ENCODE assay signal across 15 cellular contexts in genomic region chr12:118763239-118763638, GRCh38.
DNase-seq lines count a peak whose midpoint lies in the region; ATAC-seq and TF ChIP-seq lines count a peak whose summit lies in the region.
"Had no signal": no experiment of that assay in that cellular context is flagged by ENCODE, and none has a peak within 500 bp of the region (broad histone marks: within the 10 kb centered on the region; RNA-seq: fewer than 3 reads in every experiment).

No MANE protein-coding gene starts in this region.

- no peaks in the 10 kb centered on the region for H3K4me1 Mint-ChIP-seq in stimulated activated effector memory CD8-positive, alpha-beta T cell treated with anti-CD3 and anti-CD28 coated beads, Interleukin-12 subunit alpha, Interleukin-12 subunit beta, amount 100 ng/mL, for 72 hours
- H3K4me1 Mint-ChIP-seq: CD4-positive, alpha-beta memory T cell had no signal

- no peaks in the 10 kb centered on the region for H3K36me3 ChIP-seq in SK-N-SH (replicated peaks in 1 of 2; ENCODE audit: control insufficient read depth in 1 of 2, insufficient read depth in 2 of 2, low read length in 1 of 2)
- no peaks in the 10 kb centered on the region for H3K36me3 ChIP-seq in SJCRH30
- H3K36me3 ChIP-seq in neuronal stem cell (replicated peaks in 1 of 2; ENCODE audit: control insufficient read depth in 2 of 2, insufficient read depth in 2 of 2, low read length in 2 of 2) = no peaks in the 10 kb centered on the region

- peak in 1 of 2 experiments; percentile 73; a peak in 2 of 4 replicates for TF ChIP-seq EP300 in SK-N-SH (IDR thresholded peaks at IDR 0.05; ENCODE audit: borderline replicate concordance in 1 of 2, low read depth in 1 of 2, low read length in 1 of 2)

- H3K23ac ChIP-seq in neuronal stem cell (ENCODE audit: low read depth, low read length, poor library complexity) = peak overlapping the region; percentile 39

- POLR2A ChIA-PET in SK-N-SH (lab: Yijun Ruan, JAX) = no interaction called here

- H2AK5ac ChIP-seq in neuronal stem cell (ENCODE audit: low read depth, low read length) = no peak overlapping the region

- H2AFZ ChIP-seq in SK-N-SH (ENCODE audit: low read depth) (no peak overlapping the region), neuronal stem cell (ENCODE audit: low read length) (no peak overlapping the region)
- H2AFZ ChIP-seq: GM23248 had no signal

- no peak overlapping the region for H2BK5ac ChIP-seq in neuronal stem cell (ENCODE audit: low read length)

- H3K27me3 ChIP-seq in SK-N-SH (ENCODE audit: insufficient read depth) (no peaks in the 10 kb centered on the region), SJCRH30 (no peaks in the 10 kb centered on the region), neuronal stem cell (ENCODE audit: control insufficient read depth in 3 of 3, insufficient read depth in 3 of 3, low read depth in 1 of 3, low read length in 3 of 3) (no peaks in the 10 kb centered on the region)

- H3K36me3 Mint-ChIP-seq in stimulated activated effector memory CD8-positive, alpha-beta T cell treated with anti-CD3 and anti-CD28 coated beads, Interleukin-12 subunit alpha, Interleukin-12 subunit beta, amount 100 ng/mL, for 72 hours = no peaks in the 10 kb centered on the region
- H3K36me3 Mint-ChIP-seq: CD4-positive, alpha-beta memory T cell had no signal

- no peak overlapping the region for H4K8ac ChIP-seq in neuronal stem cell (ENCODE audit: low read depth, low read length)

- H3K27ac ChIP-seq in SK-N-SH (ENCODE audit: low read depth in 2 of 2, low read length in 1 of 2) (peak overlapping the region in 1 of 2 experiments; percentile 90; a peak in 2 of 4 replicates), SJCRH30 (0 out of 2 replicates have a peak overlapping the region, but pooled peaks have one; percentile 7), neuronal stem cell (replicated peaks; ENCODE audit: low read length) (no peak overlapping the region)
- H3K27ac ChIP-seq: GM23248 had no signal

- H3K9me2 ChIP-seq in SK-N-SH = no peaks in the 10 kb centered on the region

- CTCF ChIA-PET in SK-N-SH (lab: Yijun Ruan, JAX) = interaction anchor here (1.6 kb wide), 1 partner anchor 10 kb away, joined by 3 read pairs; no protein-coding TSS in a partner anchor

- no peaks in the 10 kb centered on the region for H3K79me2 ChIP-seq in SK-N-SH (ENCODE audit: insufficient read depth)

- no peak overlapping the region for H3K9ac ChIP-seq in SK-N-SH
- no peak overlapping the region for H3K9ac ChIP-seq in neuronal stem cell (ENCODE audit: low read depth, low read length, poor library complexity)
- H3K9ac ChIP-seq: GM23248 had no signal

- no peak overlapping the region for H3K4me3 Mint-ChIP-seq in stimulated activated effector memory CD8-positive, alpha-beta T cell treated with anti-CD3 and anti-CD28 coated beads, Interleukin-12 subunit alpha, Interleukin-12 subunit beta, amount 100 ng/mL, for 72 hours
- H3K4me3 Mint-ChIP-seq: CD4-positive, alpha-beta memory T cell had no signal

- no peak overlapping the region for H3K4ac ChIP-seq in neuronal stem cell (ENCODE audit: low read length)

- H3K9me3 ChIP-seq in SK-N-SH (no peaks in the 10 kb centered on the region), SJCRH30 (replicated peaks) (no peaks in the 10 kb centered on the region), neuronal stem cell (replicated peaks in 1 of 2; ENCODE audit: control insufficient read depth in 2 of 2, insufficient read depth in 1 of 2, low read depth in 1 of 2, low read length in 2 of 2) (no peaks in the 10 kb centered on the region)
- H3K9me3 ChIP-seq: Caco-2 had no signal

- H3K4me3 ChIP-seq in SK-N-SH (ENCODE audit: low read depth in 2 of 2, low read length in 1 of 2) = no peak overlapping the region
- no peak overlapping the region for H3K4me3 ChIP-seq in SJCRH30
- H3K4me3 ChIP-seq in neuronal stem cell (ENCODE audit: low read length in 2 of 2) = no peak overlapping the region
- H3K4me3 ChIP-seq: GM23248 had no signal

- H2BK120ac ChIP-seq in neuronal stem cell (ENCODE audit: low read depth, low read length) = no peak overlapping the region

- H4K91ac ChIP-seq in neuronal stem cell (ENCODE audit: low read depth, low read length, poor library complexity) = no peak overlapping the region

- DNase-seq in SK-N-SH = peak; percentile 39
- DNase-seq in SJCRH30 = peak; percentile 45 to 60
- DNase-seq in neuronal stem cell (ENCODE audit: low spot score) = no peak
- no peak for DNase-seq in stimulated activated effector memory CD8-positive, alpha-beta T cell treated with anti-CD3 and anti-CD28 coated beads, Interleukin-12 subunit alpha, Interleukin-12 subunit beta, amount 100 ng/mL, for 72 hours (ENCODE audit: low spot score in 2 of 2)
- no peak for DNase-seq in COLO829 (ENCODE audit: low spot score)
- DNase-seq in activated naive CD4-positive, alpha-beta T cell treated with anti-CD3 and anti-CD28 coated beads, Interleukin-2, amount 50 U/mL, for 16 hours = no peak
- DNase-seq in dermis blood vessel endothelial cell = no peak
- DNase-seq: Caco-2; CD4-positive, alpha-beta memory T cell; DMS153; DND-41; GM23248; H7; HCEC 1CT had no signal

- H3K27ac Mint-ChIP-seq in stimulated activated effector memory CD8-positive, alpha-beta T cell treated with anti-CD3 and anti-CD28 coated beads, Interleukin-12 subunit alpha, Interleukin-12 subunit beta, amount 100 ng/mL, for 72 hours = no peak overlapping the region

- H3K4me1 ChIP-seq in SK-N-SH (ENCODE audit: control insufficient read depth in 1 of 2, insufficient read depth in 2 of 2, low read depth in 1 of 2, low read length in 1 of 2) = peaks cover 0 to 27% of the 10 kb centered on the region in 2 experiments; a peak in 2 of 4 replicates
- H3K4me1 ChIP-seq in SJCRH30 = 0 out of 2 replicates have a peak, but pooled peaks cover 2% of the 10 kb centered on the region
- no peaks in the 10 kb centered on the region for H3K4me1 ChIP-seq in neuronal stem cell (ENCODE audit: control insufficient read depth in 2 of 2, insufficient read depth in 1 of 2, low read depth in 1 of 2, low read length in 2 of 2)
- H3K4me1 ChIP-seq: Caco-2 had no signal

- H3K9me3 Mint-ChIP-seq in stimulated activated effector memory CD8-positive, alpha-beta T cell treated with anti-CD3 and anti-CD28 coated beads, Interleukin-12 subunit alpha, Interleukin-12 subunit beta, amount 100 ng/mL, for 72 hours = peaks cover 3% of the 10 kb centered on the region

- H3K4me2 ChIP-seq in SK-N-SH (no peak overlapping the region), neuronal stem cell (ENCODE audit: insufficient read depth, low read length, poor library complexity, severe bottlenecking) (no peak overlapping the region)

- TF ChIP-seq CTCF in SK-N-SH (IDR thresholded peaks at IDR 0.05) = no peak

- TF ChIP-seq RAD21 in SK-N-SH (IDR thresholded peaks at IDR 0.05; ENCODE audit: low read length) = no peak

- no peak overlapping the region for H2BK15ac ChIP-seq in neuronal stem cell (ENCODE audit: low read length)

- H3F3A ChIP-seq in SK-N-SH (replicated peaks; ENCODE audit: insufficient read depth) = no peaks in the 10 kb centered on the region

- no peak overlapping the region for H3K14ac ChIP-seq in neuronal stem cell (ENCODE audit: low read length)

- H3K18ac ChIP-seq in neuronal stem cell (ENCODE audit: low read length) = no peak overlapping the region

- H3K79me1 ChIP-seq in neuronal stem cell (ENCODE audit: low read depth, low read length) = no peaks in the 10 kb centered on the region

- ATAC-seq in SK-N-SH treated with all-trans-retinoic acid at 6 μM for 48 hours = no peak
- peak; percentile 26 for ATAC-seq in stimulated activated effector memory CD8-positive, alpha-beta T cell treated with anti-CD3 and anti-CD28 coated beads, Interleukin-12 subunit alpha, Interleukin-12 subunit beta, amount 100 ng/mL, for 72 hours

- H4K20me1 ChIP-seq in SK-N-SH (ENCODE audit: insufficient read depth) = no peaks in the 10 kb centered on the region

- H2BK12ac ChIP-seq in neuronal stem cell (ENCODE audit: low read length) = no peak overlapping the region

TF ChIP-seq in SK-N-SH, 30 proteins besides CTCF, POLR2A, EP300 and RAD21 (continues in another document):
- TF ChIP-seq EZH2phosphoT487 (IDR thresholded peaks at IDR 0.05; ENCODE audit: borderline replicate concordance, low read depth) = no peak
- TF ChIP-seq JUND (IDR thresholded peaks at IDR 0.05) = no peak
- TF ChIP-seq TCF12 (IDR thresholded peaks at IDR 0.05) = no peak
- no peak for TF ChIP-seq ELF1 (IDR thresholded peaks at IDR 0.05)
- no peak for TF ChIP-seq SMC3 (IDR thresholded peaks at IDR 0.05; ENCODE audit: low read depth, low read length)
- no peak for TF ChIP-seq RXRA (IDR thresholded peaks at IDR 0.05; ENCODE audit: borderline replicate concordance, low read depth)
- TF ChIP-seq NRF1 (IDR thresholded peaks at IDR 0.05; ENCODE audit: low read depth, low read length) = no peak
- TF ChIP-seq TEAD4 (IDR thresholded peaks at IDR 0.05; ENCODE audit: borderline replicate concordance, insufficient read depth) = no peak

TF ChIP-seq in SK-N-SH treated with all-trans-retinoic acid at 6 μM for 48 hours, 23 proteins besides CTCF, POLR2A, EP300 and RAD21 (continues in another document):
- TF ChIP-seq ZC3H10 (CRISPR knock-in tag; IDR thresholded peaks at IDR 0.05) (no peak), ZFP3 (CRISPR knock-in tag; IDR thresholded peaks at IDR 0.05) (no peak), ESRRG (CRISPR knock-in tag; IDR thresholded peaks at IDR 0.05) (no peak), ZNF70 (CRISPR knock-in tag; IDR thresholded peaks at IDR 0.05) (no peak), RARB (CRISPR knock-in tag; IDR thresholded peaks at IDR 0.05) (no peak), ARNTL (CRISPR knock-in tag; IDR thresholded peaks at IDR 0.05; ENCODE audit: borderline replicate concordance, low read depth) (no peak), BACH2 (CRISPR knock-in tag; IDR thresholded peaks at IDR 0.05; ENCODE audit: borderline replicate concordance) (no peak), CREB5 (CRISPR knock-in tag; IDR thresholded peaks at IDR 0.05; ENCODE audit: low read depth) (no peak), PPARA (CRISPR knock-in tag; IDR thresholded peaks at IDR 0.05; ENCODE audit: borderline replicate concordance) (no peak)

Comparison
In these comparisons a context has a peak if more than half of its experiments do, and no peak if none do; other contexts are left out.
1. DNase-seq: peak in SK-N-SH (single experiment) and SJCRH30 (2 of 2); none in neuronal stem cell (single experiment), stimulated activated effector memory CD8-positive, alpha-beta T cell treated with anti-CD3 and anti-CD28 coated beads, Interleukin-12 subunit alpha, Interleukin-12 subunit beta, amount 100 ng/mL, for 72 hours (0 of 2), COLO829 (single experiment), activated naive CD4-positive, alpha-beta T cell treated with anti-CD3 and anti-CD28 coated beads, Interleukin-2, amount 50 U/mL, for 16 hours (single experiment) and dermis blood vessel endothelial cell (single experiment).